ENCODE assay signal across 16 cellular contexts in the genomic region with DNA sequence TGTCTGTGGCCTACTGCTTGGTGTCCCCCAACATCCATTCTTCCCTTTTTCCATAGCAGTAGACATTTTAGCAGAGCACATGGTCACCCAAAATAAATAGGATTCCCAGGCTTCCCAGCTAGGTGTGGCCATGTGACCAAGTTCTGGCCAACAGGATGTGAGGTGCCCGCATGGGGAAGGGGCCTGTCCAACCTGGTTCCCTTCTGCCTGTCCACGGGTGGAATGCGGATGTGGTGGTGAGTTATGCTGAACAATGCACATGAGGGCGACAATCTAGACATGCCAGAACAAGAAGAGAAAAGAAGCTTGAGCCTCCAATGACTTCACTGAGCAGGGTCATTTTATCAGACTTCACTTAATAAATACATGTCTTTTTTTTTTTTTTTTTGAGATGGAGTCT.
"Had no signal": no experiment of that assay in that cellular context is flagged by ENCODE, and none has a peak within 500 bp of the region (broad histone marks: within the 10 kb centered on the region; RNA-seq: fewer than 3 reads in every experiment).

No MANE protein-coding gene starts in this region.

- H3K4me3 Mint-ChIP-seq: activated naive CD4-positive, alpha-beta T cell treated with anti-CD3 and anti-CD28 coated beads, Interleukin-2, amount 10 ng/mL, durations not matched to agents 7 days and 5 days; activated T-helper 17 cell treated with anti-CD3 and anti-CD28 coated beads, Interleukin-2, amount 50 U/mL, for 72 hours; nephron; stimulated activated naive CD8-positive, alpha-beta T cell treated with anti-CD3 and anti-CD28 coated beads, Interleukin-15, Interleukin-2, amounts not matched to agents 100 ng/mL and 50 ng/mL, for 24 hours had no signal

- H3K4me1 Mint-ChIP-seq: activated naive CD4-positive, alpha-beta T cell treated with anti-CD3 and anti-CD28 coated beads, Interleukin-2, amount 10 ng/mL, durations not matched to agents 7 days and 5 days had no signal

- H3K9me3 Mint-ChIP-seq: activated naive CD4-positive, alpha-beta T cell treated with anti-CD3 and anti-CD28 coated beads, Interleukin-2, amount 10 ng/mL, durations not matched to agents 7 days and 5 days; activated T-helper 17 cell treated with anti-CD3 and anti-CD28 coated beads, Interleukin-2, amount 50 U/mL, for 72 hours; nephron; stimulated activated naive CD8-positive, alpha-beta T cell treated with anti-CD3 and anti-CD28 coated beads, Interleukin-15, Interleukin-2, amounts not matched to agents 100 ng/mL and 50 ng/mL, for 24 hours had no signal

- H3K4me3 ChIP-seq: upper lobe of right lung had no signal

- H3K27ac Mint-ChIP-seq: activated naive CD4-positive, alpha-beta T cell treated with anti-CD3 and anti-CD28 coated beads, Interleukin-2, amount 10 ng/mL, durations not matched to agents 7 days and 5 days; activated T-helper 17 cell treated with anti-CD3 and anti-CD28 coated beads, Interleukin-2, amount 50 U/mL, for 72 hours; stimulated activated naive CD8-positive, alpha-beta T cell treated with anti-CD3 and anti-CD28 coated beads, Interleukin-15, Interleukin-2, amounts not matched to agents 100 ng/mL and 50 ng/mL, for 24 hours had no signal

- H3K9me3 ChIP-seq: upper lobe of right lung had no signal

- H3K36me3 Mint-ChIP-seq: activated naive CD4-positive, alpha-beta T cell treated with anti-CD3 and anti-CD28 coated beads, Interleukin-2, amount 10 ng/mL, durations not matched to agents 7 days and 5 days had no signal

- H3K27me3 ChIP-seq: upper lobe of right lung had no signal

- H3K36me3 ChIP-seq: upper lobe of right lung had no signal

- DNase-seq: activated CD4-positive, alpha-beta T cell treated with anti-CD3 and anti-CD28 coated beads, Interleukin-2, amount 50 U/mL, for 1 hour; activated CD4-positive, CD25-positive, alpha-beta regulatory T cell; activated naive CD4-positive, alpha-beta T cell treated with anti-CD3 and anti-CD28 coated beads, Interleukin-2, amount 10 ng/mL, durations not matched to agents 7 days and 5 days; activated T-cell treated with anti-CD3 and anti-CD28 coated beads for 4 hours; central memory CD4-positive, alpha-beta T cell; cortex of kidney; effector CD8-positive, alpha-beta T cell; hippocampal formation; left cardiac atrium; stimulated activated CD4-positive, alpha-beta T cell treated with anti-CD3 and anti-CD28 coated beads, Interleukin-15, amount 100 ng/mL, for 24 hours; stimulated activated CD4-positive, alpha-beta T cell treated with anti-CD3 and anti-CD28 coated beads, Interleukin-4, amount 100 ng/mL, for 24 hours; T-helper 1 cell; upper lobe of right lung had no signal
